1 cellular context compared by ENCODE assay signal in the genomic region with DNA sequence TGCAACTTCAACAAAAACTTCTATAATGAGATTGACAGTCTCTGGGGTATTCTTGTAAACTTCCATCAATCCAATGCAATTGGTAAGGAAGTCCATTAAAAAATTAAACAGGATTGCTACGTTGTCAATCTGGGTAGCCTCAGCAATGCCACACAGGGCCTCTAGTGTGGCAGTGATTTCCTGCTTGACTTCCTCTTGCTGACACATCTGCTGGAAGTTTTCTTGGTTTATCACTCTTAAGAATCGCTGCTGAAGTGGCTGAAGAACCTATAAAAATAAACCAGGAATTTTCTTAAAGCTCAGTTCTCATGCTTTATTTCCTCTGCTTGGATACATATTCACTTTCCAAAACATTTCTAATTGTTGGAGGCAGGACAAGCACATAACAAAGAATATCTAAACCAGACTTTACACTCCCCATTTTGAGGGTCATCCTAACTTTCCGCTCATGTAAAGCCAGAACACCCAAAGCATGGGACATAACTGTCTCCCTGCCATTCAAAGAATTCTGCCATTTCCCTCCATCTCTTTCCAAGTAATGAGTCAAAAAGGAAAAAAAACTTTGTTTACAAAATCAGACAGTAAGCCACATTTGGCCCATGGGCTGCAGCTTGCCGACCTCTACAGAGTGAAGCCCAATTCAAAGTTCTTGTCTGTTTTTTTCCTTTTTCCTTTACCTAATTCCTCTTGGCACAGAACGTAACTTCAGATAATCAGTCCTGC.
A peak's percentile ranks its signal among the peaks of the same experiment; 100 is the strongest.
TF ChIP-seq lines count a peak whose summit lies in the region.

No MANE protein-coding gene starts in this region.

TF ChIP-seq in endothelial cell of umbilical vein, 7 proteins besides CTCF, POLR2A, EP300 and RAD21:
- TF ChIP-seq GATA2 (IDR thresholded peaks at IDR 0.05; ENCODE audit: insufficient read depth, insufficient read length, low read depth, low read length), result peak; percentile 90
- TF ChIP-seq POLR2AphosphoS5 (IDR thresholded peaks at IDR 0.05; ENCODE audit: insufficient read depth, low read depth, low read length), result peak; percentile 23
- peak; percentile 26 for TF ChIP-seq JUN (IDR thresholded peaks at IDR 0.05; ENCODE audit: borderline replicate concordance, insufficient read depth, insufficient read length, low read depth)
- no peak for TF ChIP-seq EZH2 (IDR thresholded peaks at IDR 0.05; ENCODE audit: borderline replicate concordance, low read depth, low read length, severe bottlenecking)
- TF ChIP-seq FOS (IDR thresholded peaks at IDR 0.05; ENCODE audit: borderline replicate concordance, insufficient read depth, low read length), result peak; percentile 30
- no peak for TF ChIP-seq MYC (IDR thresholded peaks at IDR 0.05; ENCODE audit: low read depth, low read length)
- TF ChIP-seq, protein P1, sequence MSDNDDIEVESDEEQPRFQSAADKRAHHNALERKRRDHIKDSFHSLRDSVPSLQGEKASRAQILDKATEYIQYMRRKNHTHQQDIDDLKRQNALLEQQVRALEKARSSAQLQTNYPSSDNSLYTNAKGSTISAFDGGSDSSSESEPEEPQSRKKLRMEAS (IDR thresholded peaks at IDR 0.05; ENCODE audit: insufficient read depth, insufficient read length), result no peak
TF ChIP-seq in endothelial cell of umbilical vein: peak in this region for 4.
